Comparison of ENCODE assay signal across 1 cellular context in genomic region chr20:18587665-18588553, GRCh38.
A peak's percentile ranks its signal among the peaks of the same experiment; 100 is the strongest.
TF ChIP-seq lines count a peak whose summit lies in the region.

Gene DTD1, plus strand, starts transcription at chr20:18588054. Its CDS starts 19 bp downstream, at chr20:18588073.

TF ChIP-seq in HepG2, 621 proteins besides CTCF, POLR2A, EP300 and RAD21 (continued from another document and continues in another):
- TF ChIP-seq ZNF710 (CRISPR knock-in tag; IDR thresholded peaks at IDR 0.05; ENCODE audit: borderline replicate concordance) (no peak; the same call in 1 of the 2 replicates), ZNF329 (CRISPR knock-in tag; IDR thresholded peaks at IDR 0.05; ENCODE audit: low read depth) (peak; percentile 91), ZNF12 (CRISPR knock-in tag; IDR thresholded peaks at IDR 0.05) (0 out of 2 replicates have a peak, but pooled peaks have one; percentile 30), RARG (CRISPR knock-in tag; IDR thresholded peaks at IDR 0.05; ENCODE audit: low read depth) (no peak), CBFB (CRISPR knock-in tag; IDR thresholded peaks at IDR 0.05) (0 out of 2 replicates have a peak, but pooled peaks have one; percentile 63), ZBTB42 (CRISPR knock-in tag; IDR thresholded peaks at IDR 0.05) (peak; percentile 47; the same call in 1 of the 2 replicates), TFDP2 (CRISPR knock-in tag; IDR thresholded peaks at IDR 0.05) (peak; percentile 52), CBX1 (IDR thresholded peaks at IDR 0.05; ENCODE audit: low read depth) (peak; percentile 98), KLF6 (CRISPR knock-in tag; IDR thresholded peaks at IDR 0.05) (peak; percentile 60; the same call in 1 of the 2 replicates), ZNF569 (CRISPR knock-in tag; IDR thresholded peaks at IDR 0.05; ENCODE audit: borderline replicate concordance) (no peak), HIVEP1 (CRISPR knock-in tag; IDR thresholded peaks at IDR 0.05) (no peak), ETV5 (CRISPR knock-in tag; IDR thresholded peaks at IDR 0.05; ENCODE audit: borderline replicate concordance) (peak; percentile 7; the same call in 1 of the 2 replicates), NR2F2 (IDR thresholded peaks at IDR 0.05; ENCODE audit: borderline replicate concordance, low read depth) (no peak; the same call in 1 of the 2 replicates), ZNF790 (CRISPR knock-in tag; IDR thresholded peaks at IDR 0.05; ENCODE audit: borderline replicate concordance) (no peak), FOSL2 (CRISPR knock-in tag; IDR thresholded peaks at IDR 0.05) (peak; percentile 16; the same call in 1 of the 2 replicates), ZHX1 (CRISPR knock-in tag; IDR thresholded peaks at IDR 0.05; ENCODE audit: low read depth) (peak; percentile 49), ZNF484 (CRISPR knock-in tag; IDR thresholded peaks at IDR 0.05; ENCODE audit: borderline replicate concordance, low read depth) (no peak), ZSCAN5A (CRISPR knock-in tag; IDR thresholded peaks at IDR 0.05; ENCODE audit: borderline replicate concordance) (peak; percentile 83), ZNF160 (CRISPR knock-in tag; IDR thresholded peaks at IDR 0.05) (peak; percentile 77; the same call in 1 of the 2 replicates), ZBTB39 (CRISPR knock-in tag; IDR thresholded peaks at IDR 0.05) (0 out of 2 replicates have a peak, but pooled peaks have one; percentile 41), ELF4 (CRISPR knock-in tag; IDR thresholded peaks at IDR 0.05; ENCODE audit: borderline replicate concordance) (no peak), NFE2 (CRISPR knock-in tag; IDR thresholded peaks at IDR 0.05) (0 out of 2 replicates have a peak, but pooled peaks have one; percentile 22), SKI (IDR thresholded peaks at IDR 0.05; ENCODE audit: partially characterized antibody) (no peak), ZNF101 (CRISPR knock-in tag; IDR thresholded peaks at IDR 0.05; ENCODE audit: borderline replicate concordance, low read depth) (no peak), LRRFIP1 (CRISPR knock-in tag; conservative IDR thresholded peaks at IDR 0.05) (no peak), ZNF350 (CRISPR knock-in tag; IDR thresholded peaks at IDR 0.05; ENCODE audit: borderline replicate concordance, low read depth) (no peak), ZNF296 (CRISPR knock-in tag; conservative IDR thresholded peaks at IDR 0.05) (no peak), ATF7 (IDR thresholded peaks at IDR 0.05) (no peak), ATF7 (CRISPR knock-in tag; IDR thresholded peaks at IDR 0.05) (no peak), MBNL3 (CRISPR knock-in tag; conservative IDR thresholded peaks at IDR 0.05) (no peak), KAT8 (CRISPR knock-in tag; IDR thresholded peaks at IDR 0.05) (peak; percentile 61), AFF4 (CRISPR knock-in tag; IDR thresholded peaks at IDR 0.05) (no peak), ZSCAN9 (CRISPR knock-in tag; IDR thresholded peaks at IDR 0.05; ENCODE audit: borderline replicate concordance) (peak; percentile 19; the same call in 1 of the 2 replicates), NCOR1 (IDR thresholded peaks at IDR 0.05; ENCODE audit: borderline replicate concordance, low read length) (no peak), NR2F6 (IDR thresholded peaks at IDR 0.05) (no peak), NR2F6 (CRISPR knock-in tag; IDR thresholded peaks at IDR 0.05) (peak; percentile 15; the same call in 1 of the 2 replicates), PLSCR1 (CRISPR knock-in tag; IDR thresholded peaks at IDR 0.05; ENCODE audit: borderline replicate concordance) (no peak), ZNF891 (CRISPR knock-in tag; IDR thresholded peaks at IDR 0.05) (peak; percentile 56), U2AF2 (IDR thresholded peaks at IDR 0.05; ENCODE audit: low read depth, low read length) (no peak), BRD4 (CRISPR knock-in tag; IDR thresholded peaks at IDR 0.05) (peak; percentile 73), ZNF460 (CRISPR knock-in tag; IDR thresholded peaks at IDR 0.05; ENCODE audit: borderline replicate concordance) (no peak), MEIS1 (CRISPR knock-in tag; IDR thresholded peaks at IDR 0.05; ENCODE audit: borderline replicate concordance) (no peak), NONO (IDR thresholded peaks at IDR 0.05) (no peak), NONO (CRISPR knock-in tag; conservative IDR thresholded peaks at IDR 0.05) (peak; percentile 86), SRSF4 (IDR thresholded peaks at IDR 0.05; ENCODE audit: low read depth, low read length, poor library complexity, severe bottlenecking) (no peak), MZF1 (CRISPR knock-in tag; IDR thresholded peaks at IDR 0.05; ENCODE audit: borderline replicate concordance) (no peak), STAG1 (CRISPR knock-in tag; IDR thresholded peaks at IDR 0.05) (no peak)
